Comparison of ENCODE assay signal across 8 cellular contexts in genomic region chr17:45149669-45150603, GRCh38. TPM values are rescaled to one million over a fixed set of nuclear protein-coding genes. Genes with fewer than 3 reads are reported as not detected.
DNase-seq lines count a peak whose midpoint lies in the region; TF ChIP-seq lines count a peak whose summit lies in the region.

No MANE protein-coding gene starts in this region.

- peak; percentile 68 for DNase-seq in G401 (ENCODE audit: low spot score)
- peak; percentile 57 for DNase-seq in MG63
- peak; percentile 17 to 31 for DNase-seq in activated CD4-positive, alpha-beta T cell treated with anti-CD3 and anti-CD28 coated beads for 4 hours
- peak; percentile 21 for DNase-seq in effector CD8-positive, alpha-beta T cell (lab: John Stamatoyannopoulos, UW)
- DNase-seq in medulla oblongata (ENCODE audit: extremely low spot score): peak; percentile 65
- DNase-seq in NCI-H2196 (lab: John Stamatoyannopoulos, UW; ENCODE audit: unreplicated experiment): no peak
- DNase-seq in GM10266 (ENCODE audit: extremely low spot score): no peak

- no peaks in the 10 kb centered on the region for H3K9me3 ChIP-seq in MG63

- H3K36me3 Mint-ChIP-seq in stimulated activated naive CD8-positive, alpha-beta T cell treated with anti-CD3 and anti-CD28 coated beads, Interleukin-15, Interleukin-2, amounts not matched to agents 100 ng/mL and 50 ng/mL, for 24 hours (ENCODE audit: low read depth): peaks cover 29% of the 10 kb centered on the region

- H3K4me1 Mint-ChIP-seq in stimulated activated naive CD8-positive, alpha-beta T cell treated with anti-CD3 and anti-CD28 coated beads, Interleukin-15, Interleukin-2, amounts not matched to agents 100 ng/mL and 50 ng/mL, for 24 hours (ENCODE audit: low read depth): peaks cover 48% of the 10 kb centered on the region

- H3K4me3 Mint-ChIP-seq in stimulated activated naive CD8-positive, alpha-beta T cell treated with anti-CD3 and anti-CD28 coated beads, Interleukin-15, Interleukin-2, amounts not matched to agents 100 ng/mL and 50 ng/mL, for 24 hours: peak overlapping the region; percentile 94

- in situ Hi-C loops in G401 (cut with HindIII; ENCODE audit: low sequenced_read_pairs): no loop called here

- no peaks in the 10 kb centered on the region for H3K27me3 Mint-ChIP-seq in stimulated activated naive CD8-positive, alpha-beta T cell treated with anti-CD3 and anti-CD28 coated beads, Interleukin-15, Interleukin-2, amounts not matched to agents 100 ng/mL and 50 ng/mL, for 24 hours

- no peak for TF ChIP-seq CTCF in GM10266 (IDR thresholded peaks at IDR 0.05; ENCODE audit: control insufficient read depth, insufficient read depth, low read depth, missing control alignments)

- H3K27me3 ChIP-seq in MG63: no peaks in the 10 kb centered on the region

- peaks cover 20% of the 10 kb centered on the region for H3K36me3 ChIP-seq in MG63

- peak overlapping the region; percentile 93 for H3K4me3 ChIP-seq in MG63

- H3K9me3 Mint-ChIP-seq in stimulated activated naive CD8-positive, alpha-beta T cell treated with anti-CD3 and anti-CD28 coated beads, Interleukin-15, Interleukin-2, amounts not matched to agents 100 ng/mL and 50 ng/mL, for 24 hours: no peaks in the 10 kb centered on the region

- peak overlapping the region; percentile 100 for H3K27ac Mint-ChIP-seq in stimulated activated naive CD8-positive, alpha-beta T cell treated with anti-CD3 and anti-CD28 coated beads, Interleukin-15, Interleukin-2, amounts not matched to agents 100 ng/mL and 50 ng/mL, for 24 hours

RNA-seq across cellular contexts. Expression of gene HEXIM1, which starts 1.7 kb away (rescaled TPM):
- total RNA-seq in G401 (2014; rRNA removed; shearing (Covaris generic)): 24.1 and 26.3 TPM in 2 replicates
- 20.3 and 20.8 TPM in 2 replicates for total RNA-seq in MG63 (2014; rRNA removed; shearing (Covaris generic); ENCODE audit: low replicate concordance)

RNA-seq across cellular contexts. Expression of gene HEXIM2, which starts 11.7 kb away (rescaled TPM):
- total RNA-seq in G401 (2014; rRNA removed; shearing (Covaris generic)): 16.6 and 18.8 TPM in 2 replicates
- 20.6 and 34.3 TPM in 2 replicates for total RNA-seq in MG63 (2014; rRNA removed; shearing (Covaris generic); ENCODE audit: low replicate concordance)

RNA-seq across cellular contexts. Expression of gene ACBD4, which starts 14.4 kb away (rescaled TPM):
- 0.49 and 6.1 TPM in 2 replicates for total RNA-seq in G401 (2014; rRNA removed; shearing (Covaris generic))
- total RNA-seq in MG63 (2014; rRNA removed; shearing (Covaris generic); ENCODE audit: low replicate concordance): 2.7 and 5.0 TPM in 2 replicates

RNA-seq across cellular contexts. Expression of gene PLCD3, which starts 17.6 kb away (rescaled TPM):
- total RNA-seq in G401 (2014; rRNA removed; shearing (Covaris generic)): 29.2 and 86.2 TPM in 2 replicates
- 9.4 and 13.3 TPM in 2 replicates for total RNA-seq in MG63 (2014; rRNA removed; shearing (Covaris generic); ENCODE audit: low replicate concordance)

Comparison
In these comparisons a context has a peak if more than half of its experiments do, and no peak if none do; other contexts are left out.
1. DNase-seq: peak in G401 (single experiment), MG63 (single experiment), activated CD4-positive, alpha-beta T cell treated with anti-CD3 and anti-CD28 coated beads for 4 hours (2 of 2), effector CD8-positive, alpha-beta T cell (single experiment) and medulla oblongata (single experiment); none in NCI-H2196 (single experiment) and GM10266 (single experiment).